Comparison of ENCODE assay signal across 8 cellular contexts in genomic region chr1:185694081-185694480, GRCh38. TPM values are rescaled to one million over a fixed set of nuclear protein-coding genes. Genes with fewer than 3 reads are reported as not detected.
DNase-seq lines count a peak whose midpoint lies in the region; ATAC-seq and TF ChIP-seq lines count a peak whose summit lies in the region.

No MANE protein-coding gene starts in this region.

- DNase-seq in GF-D8 (lab: John Stamatoyannopoulos, UW) (peak; percentile 51), NCI-H1694 treated with DMSO at 0.1 percent for 48 hours (lab: John Stamatoyannopoulos, UW) (no peak), NCI-H524 treated with DMSO at 0.1 percent for 48 hours (lab: John Stamatoyannopoulos, UW) (no peak), omental fat pad (ENCODE audit: low spot score) (no peak)
- peak; percentile 26 for DNase-seq in activated naive CD8-positive, alpha-beta T cell treated with anti-CD3 and anti-CD28 coated beads, Interleukin-2, amount 50 U/mL, for 24 hours

- H3K27me3 ChIP-seq in mucosa of stomach (ENCODE audit: control insufficient read depth, insufficient read depth, low read length): no peaks in the 10 kb centered on the region

- no peak for TF ChIP-seq CTCF in omental fat pad (IDR thresholded peaks at IDR 0.05)

- ATAC-seq in GM19463 (IDR thresholded peaks at IDR 0.05; ENCODE audit: unreplicated experiment) (peak; percentile 83), HG03520 (IDR thresholded peaks at IDR 0.05; ENCODE audit: unreplicated experiment) (peak; percentile 91), omental fat pad (ENCODE audit: low FRiP score) (no peak)
- ATAC-seq in activated naive CD8-positive, alpha-beta T cell treated with anti-CD3 and anti-CD28 coated beads, Interleukin-2, amount 50 U/mL, for 24 hours: no peak

- H3K36me3 ChIP-seq in mucosa of stomach (ENCODE audit: control insufficient read depth, insufficient read depth, low read length): no peaks in the 10 kb centered on the region

- peaks cover 10% of the 10 kb centered on the region for H3K36me3 Mint-ChIP-seq in activated naive CD8-positive, alpha-beta T cell treated with anti-CD3 and anti-CD28 coated beads, Interleukin-2, amount 50 U/mL, for 24 hours (ENCODE audit: low read depth)

- H3K9me3 Mint-ChIP-seq in activated naive CD8-positive, alpha-beta T cell treated with anti-CD3 and anti-CD28 coated beads, Interleukin-2, amount 50 U/mL, for 24 hours: peaks cover 11% of the 10 kb centered on the region

- H3K9me3 ChIP-seq in mucosa of stomach (ENCODE audit: control insufficient read depth, low read length): no peaks in the 10 kb centered on the region

- peaks cover 19% of the 10 kb centered on the region for H3K4me1 Mint-ChIP-seq in activated naive CD8-positive, alpha-beta T cell treated with anti-CD3 and anti-CD28 coated beads, Interleukin-2, amount 50 U/mL, for 24 hours

- H3K27me3 Mint-ChIP-seq in activated naive CD8-positive, alpha-beta T cell treated with anti-CD3 and anti-CD28 coated beads, Interleukin-2, amount 50 U/mL, for 24 hours: peaks cover 10% of the 10 kb centered on the region

- H3K4me3 ChIP-seq in mucosa of stomach (ENCODE audit: low read length): peak overlapping the region; percentile 10

- H3K4me3 Mint-ChIP-seq in activated naive CD8-positive, alpha-beta T cell treated with anti-CD3 and anti-CD28 coated beads, Interleukin-2, amount 50 U/mL, for 24 hours: peak overlapping the region; percentile 68

- no peaks in the 10 kb centered on the region for H3K4me1 ChIP-seq in mucosa of stomach (ENCODE audit: control insufficient read depth, insufficient read depth, low read length)

- H3K27ac Mint-ChIP-seq in activated naive CD8-positive, alpha-beta T cell treated with anti-CD3 and anti-CD28 coated beads, Interleukin-2, amount 50 U/mL, for 24 hours: peak overlapping the region; percentile 82

- no peak overlapping the region for H3K9ac ChIP-seq in mucosa of stomach (ENCODE audit: low read length)

RNA-seq across cellular contexts. Expression of gene HMCN1, which starts 40.1 kb away (rescaled TPM):
- total RNA-seq in omental fat pad: 10 to 100 TPM in 3 of 4 donors, 1 to 10 TPM in 1; 5.2 to 45.9 (median 12.7) TPM

Comparison
In these comparisons a context has a peak if more than half of its experiments do, and no peak if none do; other contexts are left out.
1. DNase-seq: peak in GF-D8 (single experiment) and activated naive CD8-positive, alpha-beta T cell treated with anti-CD3 and anti-CD28 coated beads, Interleukin-2, amount 50 U/mL, for 24 hours (single experiment); none in NCI-H1694 treated with DMSO at 0.1 percent for 48 hours (single experiment), NCI-H524 treated with DMSO at 0.1 percent for 48 hours (single experiment) and omental fat pad (single experiment).
2. ATAC-seq: peak in GM19463 (single experiment) and HG03520 (single experiment); none in activated naive CD8-positive, alpha-beta T cell treated with anti-CD3 and anti-CD28 coated beads, Interleukin-2, amount 50 U/mL, for 24 hours (single experiment) and omental fat pad (single experiment).